ENCODE assay signal across 21 cellular contexts in genomic region chr6:137780447-137781034, GRCh38.
DNase-seq lines count a peak whose midpoint lies in the region; ATAC-seq and TF ChIP-seq lines count a peak whose summit lies in the region.
"Had no signal": no experiment of that assay in that cellular context is flagged by ENCODE, and none has a peak within 500 bp of the region (broad histone marks: within the 10 kb centered on the region; RNA-seq: fewer than 3 reads in every experiment).

No MANE protein-coding gene starts in this region.

- DNase-seq in heart right ventricle, result no peak
- DNase-seq in right atrium auricular region (ENCODE audit: low spot score), result no peak
- DNase-seq in effector memory CD8-positive, alpha-beta T cell, result no peak
- DNase-seq in transverse colon, result no peak
- no peak for DNase-seq in NCI-H1417 (lab: John Stamatoyannopoulos, UW)
- DNase-seq in anterior cingulate cortex (lab: John Stamatoyannopoulos, UW), result no peak
- no peak for DNase-seq in GM19240 (ENCODE audit: insufficient read length, low spot score)
- DNase-seq: activated CD4-positive, alpha-beta memory T cell treated with anti-CD3 and anti-CD28 coated beads for 36 hours; activated T-cell treated with anti-CD3 and anti-CD28 coated beads, Interleukin-2, amount 50 U/mL, for 4 hours; brain microvascular endothelial cell; C1 segment of cervical spinal cord; DMS53; H7; Karpas-422; NCI-H1417 treated with DMSO at 0.1 percent for 48 hours; NCI-H526 treated with DMSO at 0.1 percent for 48 hours; posterior cingulate gyrus had no signal

- H3K27me3 ChIP-seq in heart right ventricle (no peaks in the 10 kb centered on the region), right atrium auricular region (no peaks in the 10 kb centered on the region), muscle layer of duodenum (ENCODE audit: low read depth, low read length) (no peaks in the 10 kb centered on the region), transverse colon (no peaks in the 10 kb centered on the region)
- H3K27me3 ChIP-seq: brain microvascular endothelial cell had no signal

- in situ Hi-C loops in transverse colon (cut with MboI; ENCODE audit: low pct_ligation_motif_present in 1 of 4, low pct_unique_long_range_greater_than_20kb in 1 of 4, low sequenced_read_pairs in 3 of 4), result no loop called here

- TF ChIP-seq POLR2A in transverse colon (IDR thresholded peaks at IDR 0.05), result no peak

- H3K27ac Mint-ChIP-seq in effector memory CD8-positive, alpha-beta T cell, result peak overlapping the region; percentile 53 to 74
- H3K27ac Mint-ChIP-seq: activated CD4-positive, alpha-beta memory T cell treated with anti-CD3 and anti-CD28 coated beads for 36 hours; activated naive CD8-positive, alpha-beta T cell had no signal

- TF ChIP-seq EP300 in transverse colon (IDR thresholded peaks at IDR 0.05; ENCODE audit: low read depth), result no peak

- no peaks in the 10 kb centered on the region for H3K36me3 Mint-ChIP-seq in effector memory CD8-positive, alpha-beta T cell (ENCODE audit: insufficient read depth)
- H3K36me3 Mint-ChIP-seq: activated CD4-positive, alpha-beta memory T cell treated with anti-CD3 and anti-CD28 coated beads for 36 hours; activated naive CD8-positive, alpha-beta T cell had no signal

- no peaks in the 10 kb centered on the region for H3K9me3 Mint-ChIP-seq in effector memory CD8-positive, alpha-beta T cell
- H3K9me3 Mint-ChIP-seq: activated CD4-positive, alpha-beta memory T cell treated with anti-CD3 and anti-CD28 coated beads for 36 hours; activated T-cell treated with anti-CD3 and anti-CD28 coated beads, Interleukin-2, amount 50 U/mL, for 4 hours had no signal

- no peaks in the 10 kb centered on the region for H3K4me1 Mint-ChIP-seq in effector memory CD8-positive, alpha-beta T cell (ENCODE audit: low read depth in 2 of 2)

- H3K27me3 Mint-ChIP-seq in effector memory CD8-positive, alpha-beta T cell, result no peaks in the 10 kb centered on the region
- H3K27me3 Mint-ChIP-seq: activated naive CD8-positive, alpha-beta T cell had no signal

- H3K4me3 ChIP-seq in heart right ventricle, result no peak overlapping the region
- H3K4me3 ChIP-seq in right atrium auricular region, result no peak overlapping the region
- H3K4me3 ChIP-seq in muscle layer of duodenum (ENCODE audit: low read depth in 1 of 2, low read length in 2 of 2), result no peak overlapping the region
- no peak overlapping the region for H3K4me3 ChIP-seq in transverse colon

- H3K36me3 ChIP-seq in heart right ventricle (no peaks in the 10 kb centered on the region), right atrium auricular region (no peaks in the 10 kb centered on the region), muscle layer of duodenum (ENCODE audit: control insufficient read depth in 1 of 2, insufficient read depth in 2 of 2, low read length in 2 of 2) (no peaks in the 10 kb centered on the region), transverse colon (no peaks in the 10 kb centered on the region)
- H3K36me3 ChIP-seq: brain microvascular endothelial cell had no signal

- no peak overlapping the region for H3K4me3 Mint-ChIP-seq in effector memory CD8-positive, alpha-beta T cell
- H3K4me3 Mint-ChIP-seq: activated CD4-positive, alpha-beta memory T cell treated with anti-CD3 and anti-CD28 coated beads for 36 hours; activated naive CD8-positive, alpha-beta T cell; activated T-cell treated with anti-CD3 and anti-CD28 coated beads, Interleukin-2, amount 50 U/mL, for 4 hours had no signal

- H3K9me3 ChIP-seq in heart right ventricle (no peaks in the 10 kb centered on the region), right atrium auricular region (no peaks in the 10 kb centered on the region), muscle layer of duodenum (ENCODE audit: control insufficient read depth in 1 of 2, low read length in 2 of 2) (no peaks in the 10 kb centered on the region), transverse colon (no peaks in the 10 kb centered on the region)

- ATAC-seq in heart right ventricle, result peak in 5 of 8 donors; percentile 26 to 50 (median 34)
- no peak for ATAC-seq in effector memory CD8-positive, alpha-beta T cell (replicated peaks)
- ATAC-seq: activated T-cell treated with anti-CD3 and anti-CD28 coated beads, Interleukin-2, amount 50 U/mL, for 4 hours; Panc1 had no signal

- H3K4me1 ChIP-seq in heart right ventricle (peaks cover 0 to 28% (median 2%) of the 10 kb centered on the region in 9 donors), right atrium auricular region (no peaks in the 10 kb centered on the region), muscle layer of duodenum (ENCODE audit: control insufficient read depth in 1 of 2, insufficient read depth in 2 of 2, low read length in 2 of 2) (peaks cover 0 to 20% of the 10 kb centered on the region in 2 donors), transverse colon (peaks cover 3 to 18% (median 5%) of the 10 kb centered on the region in 4 donors)

- H3K27ac ChIP-seq in heart right ventricle (no peak overlapping the region), right atrium auricular region (no peak overlapping the region), muscle layer of duodenum (ENCODE audit: low read length) (peak overlapping the region; percentile 47), transverse colon (peak overlapping the region; percentile 62 to 78 (median 73))
- H3K27ac ChIP-seq: brain microvascular endothelial cell, VCaP had no signal

- 66 to 74% methylated on average over 7 of the region's 7 CpGs for WGBS in heart right ventricle, 2 donors
- WGBS in transverse colon (ENCODE audit: low coverage in 1 of 2), 2 donors, result 72 to 76% methylated on average over 3 to 7 of the region's 7 CpGs

- intact Hi-C loops in heart right ventricle (cut with DNase I) (no loop called here), transverse colon (cut with DNase I; ENCODE audit: low total_unique reads) (no loop called here)

- TF ChIP-seq CTCF in heart right ventricle (IDR thresholded peaks at IDR 0.05), result no peak
- no peak for TF ChIP-seq CTCF in right atrium auricular region (IDR thresholded peaks at IDR 0.05)
- no peak for TF ChIP-seq CTCF in transverse colon (IDR thresholded peaks at IDR 0.05)

Comparison
In these comparisons a context has a peak if more than half of its experiments do, and no peak if none do; other contexts are left out.
1. H3K27ac ChIP-seq: peak in muscle layer of duodenum (single experiment) and transverse colon (4 of 4); none in heart right ventricle (0 of 10) and right atrium auricular region (0 of 2).